15 cellular contexts compared by ENCODE assay signal in genomic region chr5:119583684-119584083, GRCh38. TPM values are rescaled to one million over a fixed set of nuclear protein-coding genes. Genes with fewer than 3 reads are reported as not detected.
DNase-seq lines count a peak whose midpoint lies in the region; ATAC-seq and TF ChIP-seq lines count a peak whose summit lies in the region.
"Had no signal": no experiment of that assay in that cellular context is flagged by ENCODE, and none has a peak within 500 bp of the region (broad histone marks: within the 10 kb centered on the region; RNA-seq: fewer than 3 reads in every experiment).

No MANE protein-coding gene starts in this region.

- CTCF ChIA-PET in WTC11 (lab: Charles Lee), result interaction anchor here (1.6 kb wide), 1 partner anchor 113 kb away, joined by 6 read pairs; no protein-coding TSS in a partner anchor

- H3K27ac Mint-ChIP-seq in activated naive CD8-positive, alpha-beta T cell treated with anti-CD3 and anti-CD28 coated beads, Interleukin-2, amount 50 U/mL, for 24 hours, result no peak overlapping the region
- no peak overlapping the region for H3K27ac Mint-ChIP-seq in WTC11
- H3K27ac Mint-ChIP-seq: activated naive CD8-positive, alpha-beta T cell treated with anti-CD3 and anti-CD28 coated beads for 36 hours; CD8-positive, alpha-beta T cell had no signal

- DNase-seq in iris pigment epithelial cell (ENCODE audit: low read depth) (peak; percentile 8), retina (no peak), GDM1 (lab: John Stamatoyannopoulos, UW) (no peak), WTC11 (ENCODE audit: low spot score) (no peak)
- DNase-seq in activated naive CD8-positive, alpha-beta T cell treated with anti-CD3 and anti-CD28 coated beads, Interleukin-2, amount 50 U/mL, for 24 hours, result no peak
- DNase-seq: activated naive CD8-positive, alpha-beta T cell treated with anti-CD3 and anti-CD28 coated beads for 36 hours; CD8-positive, alpha-beta T cell; effector CD8-positive, alpha-beta T cell; NCI-H446; stimulated activated CD4-positive, alpha-beta T cell treated with anti-CD3 and anti-CD28 coated beads, Interleukin-4, amount 100 ng/mL, for 1 hour; transverse colon had no signal

- POLR2A ChIA-PET in WTC11 (lab: Charles Lee), result no interaction called here

- ATAC-seq in GM18867 (IDR thresholded peaks at IDR 0.05; ENCODE audit: unreplicated experiment), result peak; percentile 82
- peak; percentile 63 for ATAC-seq in GM21723 (IDR thresholded peaks at IDR 0.05; ENCODE audit: unreplicated experiment)
- peak; percentile 90 for ATAC-seq in HG03175 (IDR thresholded peaks at IDR 0.05; ENCODE audit: unreplicated experiment)
- no peak for ATAC-seq in activated naive CD8-positive, alpha-beta T cell treated with anti-CD3 and anti-CD28 coated beads, Interleukin-2, amount 50 U/mL, for 24 hours
- ATAC-seq in WTC11, result no peak
- ATAC-seq: CD8-positive, alpha-beta T cell had no signal

- no peaks in the 10 kb centered on the region for H3K9me3 Mint-ChIP-seq in activated naive CD8-positive, alpha-beta T cell treated with anti-CD3 and anti-CD28 coated beads, Interleukin-2, amount 50 U/mL, for 24 hours
- H3K9me3 Mint-ChIP-seq in WTC11, result peaks cover 15% of the 10 kb centered on the region
- H3K9me3 Mint-ChIP-seq: activated naive CD8-positive, alpha-beta T cell treated with anti-CD3 and anti-CD28 coated beads for 36 hours; CD8-positive, alpha-beta T cell had no signal

- no peaks in the 10 kb centered on the region for H3K36me3 Mint-ChIP-seq in activated naive CD8-positive, alpha-beta T cell treated with anti-CD3 and anti-CD28 coated beads, Interleukin-2, amount 50 U/mL, for 24 hours (ENCODE audit: low read depth)
- peaks cover 2% of the 10 kb centered on the region; the same call in 1 of the 2 replicates for H3K36me3 Mint-ChIP-seq in WTC11
- H3K36me3 Mint-ChIP-seq: activated naive CD8-positive, alpha-beta T cell treated with anti-CD3 and anti-CD28 coated beads for 36 hours; CD8-positive, alpha-beta T cell had no signal

- no peaks in the 10 kb centered on the region for H3K27me3 Mint-ChIP-seq in activated naive CD8-positive, alpha-beta T cell treated with anti-CD3 and anti-CD28 coated beads, Interleukin-2, amount 50 U/mL, for 24 hours
- no peaks in the 10 kb centered on the region for H3K27me3 Mint-ChIP-seq in WTC11 (ENCODE audit: low read depth)

- H3K4me1 Mint-ChIP-seq in activated naive CD8-positive, alpha-beta T cell treated with anti-CD3 and anti-CD28 coated beads, Interleukin-2, amount 50 U/mL, for 24 hours, result no peaks in the 10 kb centered on the region
- H3K4me1 Mint-ChIP-seq in WTC11, result peaks cover 26% of the 10 kb centered on the region
- H3K4me1 Mint-ChIP-seq: activated naive CD8-positive, alpha-beta T cell treated with anti-CD3 and anti-CD28 coated beads for 36 hours had no signal

- H3K4me3 Mint-ChIP-seq in activated naive CD8-positive, alpha-beta T cell treated with anti-CD3 and anti-CD28 coated beads, Interleukin-2, amount 50 U/mL, for 24 hours, result no peak overlapping the region
- no peak overlapping the region for H3K4me3 Mint-ChIP-seq in WTC11
- H3K4me3 Mint-ChIP-seq: activated naive CD8-positive, alpha-beta T cell treated with anti-CD3 and anti-CD28 coated beads for 36 hours; CD8-positive, alpha-beta T cell had no signal

- no peak for TF ChIP-seq CTCF in WTC11 (IDR thresholded peaks at IDR 0.05)

TF ChIP-seq in WTC11, 78 proteins besides CTCF, POLR2A, EP300 and RAD21:
- no peak for TF ChIP-seq CBFB (CRISPR knock-in tag; IDR thresholded peaks at IDR 0.05; ENCODE audit: low read depth)

RNA-seq across cellular contexts. Expression of gene FAM170A, which starts 45.7 kb away (rescaled TPM):
- total RNA-seq in WTC11 (2021), result not detected in 3 replicates
- total RNA-seq: activated naive CD8-positive, alpha-beta T cell treated with anti-CD3 and anti-CD28 coated beads for 36 hours; CD8-positive, alpha-beta T cell; SK-MEL-5; transverse colon had no signal

Comparison
In these comparisons a context has a peak if more than half of its experiments do, and no peak if none do; other contexts are left out.
1. ATAC-seq: peak in GM18867 (single experiment), GM21723 (single experiment) and HG03175 (single experiment); none in activated naive CD8-positive, alpha-beta T cell treated with anti-CD3 and anti-CD28 coated beads, Interleukin-2, amount 50 U/mL, for 24 hours (single experiment) and WTC11 (single experiment).